In the genomic region with DNA sequence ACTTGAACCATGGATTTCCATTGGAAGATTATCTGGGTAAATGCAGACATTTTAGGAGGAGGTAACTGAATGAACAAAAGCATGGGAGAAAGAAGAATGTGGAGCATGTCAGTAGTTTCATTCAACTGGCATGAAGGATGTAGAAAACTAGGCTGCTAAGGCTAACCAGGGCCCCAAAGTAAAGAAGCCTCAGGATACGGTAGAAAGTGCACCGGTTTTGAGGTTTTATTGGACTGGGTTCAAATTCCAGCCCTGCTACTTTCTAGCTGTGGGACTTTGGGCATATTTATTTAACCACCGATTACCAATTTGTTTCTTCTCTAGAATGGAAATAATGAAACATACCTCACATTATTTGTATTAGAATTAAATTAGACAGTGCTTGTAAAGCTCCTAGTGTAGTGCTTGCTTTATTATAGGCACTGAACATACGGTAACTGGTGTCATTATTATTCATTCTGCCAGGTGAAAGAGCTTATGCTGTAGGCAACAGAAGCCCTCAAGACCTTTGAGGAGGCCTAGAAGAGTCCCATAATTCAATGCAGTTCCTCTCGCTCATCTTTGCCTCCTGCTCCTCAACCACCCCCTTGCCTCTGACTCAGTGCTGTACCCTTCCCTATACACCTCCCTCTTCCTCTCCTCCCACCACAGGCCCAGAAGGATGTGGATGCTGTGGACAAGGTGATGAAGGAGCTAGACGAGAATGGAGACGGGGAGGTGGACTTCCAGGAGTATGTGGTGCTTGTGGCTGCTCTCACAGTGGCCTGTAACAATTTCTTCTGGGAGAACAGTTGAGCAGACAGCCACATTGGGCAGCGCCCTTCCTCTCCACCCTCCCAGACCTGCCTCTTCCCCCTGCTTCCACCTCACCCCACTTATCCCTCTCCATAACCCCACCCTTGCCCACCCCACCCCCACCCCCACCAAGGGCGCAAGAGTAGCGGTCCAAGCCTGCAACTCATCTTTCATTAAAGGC, we compare ENCODE assay signal across 17 cellular contexts. TPM values are rescaled to one million over a fixed set of nuclear protein-coding genes. Genes with fewer than 3 reads are reported as not detected.
A peak's percentile ranks its signal among the peaks of the same experiment; 100 is the strongest.
DNase-seq lines count a peak whose midpoint lies in the region; ATAC-seq, FAIRE-seq and TF ChIP-seq lines count a peak whose summit lies in the region.
"Had no signal": no experiment of that assay in that cellular context is flagged by ENCODE, and none has a peak within 500 bp of the region (broad histone marks: within the 10 kb centered on the region; RNA-seq: fewer than 3 reads in every experiment).

No MANE protein-coding gene starts in this region.

- no peak overlapping the region for H2BK120ac ChIP-seq in mesenchymal stem cell (ENCODE audit: low read depth, low read length)

- peaks cover 4 to 12% of the 10 kb centered on the region in 2 donors for H3K36me3 Mint-ChIP-seq in CD14-positive monocyte
- peaks cover 44% of the 10 kb centered on the region for H3K36me3 Mint-ChIP-seq in Caco-2 (ENCODE audit: insufficient read depth, unreplicated experiment)

- peaks cover 8 to 11% (median 9%) of the 10 kb centered on the region in 3 donors for H3K27me3 Mint-ChIP-seq in CD14-positive monocyte (ENCODE audit: low read depth in 3 of 3)
- H3K27me3 Mint-ChIP-seq in Caco-2 (ENCODE audit: insufficient read depth, unreplicated experiment), result no peaks in the 10 kb centered on the region
- H3K27me3 Mint-ChIP-seq: activated naive CD8-positive, alpha-beta T cell treated with anti-CD3 and anti-CD28 coated beads, Interleukin-2, amount 10 ng/mL, durations not matched to agents 7 days and 5 days had no signal

- FAIRE-seq in K562 (lab: Jason Lieb, UNC), result no peak

- no peak overlapping the region for H2BK15ac ChIP-seq in mesenchymal stem cell (ENCODE audit: low read depth, poor library complexity, severe bottlenecking)

- H3K9ac ChIP-seq in K562 (ENCODE audit: insufficient read depth in 1 of 2, low read depth in 2 of 2, low read length in 2 of 2) (no peak overlapping the region), mesenchymal stem cell (ENCODE audit: low read length) (no peak overlapping the region)

- H2BK12ac ChIP-seq in mesenchymal stem cell (ENCODE audit: low read length in 2 of 2), result peak overlapping the region in 1 of 2 experiments; percentile 29

- peaks cover 27% of the 10 kb centered on the region for H3K79me2 ChIP-seq in K562 (ENCODE audit: control insufficient read depth, insufficient read depth, low read length)

- no peak overlapping the region for H2BK5ac ChIP-seq in mesenchymal stem cell (ENCODE audit: low read depth, low read length, poor library complexity, severe bottlenecking)

- H3K4ac ChIP-seq in mesenchymal stem cell (ENCODE audit: low read depth in 1 of 2, low read length in 2 of 2), result no peak overlapping the region

- no peak for TF ChIP-seq RAD21 in K562 (CRISPR knock-in tag; conservative IDR thresholded peaks at IDR 0.05 in 1 of 2, IDR thresholded peaks at IDR 0.05 in 1 of 2)

- in situ Hi-C loops in K562 (cut with MboI), result no loop called here

- H3K27ac ChIP-seq in K562 (ENCODE audit: extremely low read depth, low read depth, low read length) (no peak overlapping the region), muscle layer of duodenum (ENCODE audit: low read length) (peak overlapping the region; percentile 40), mesenchymal stem cell (ENCODE audit: low read length, poor library complexity, severe bottlenecking) (no peak overlapping the region)

- no peak overlapping the region for H3K14ac ChIP-seq in mesenchymal stem cell (ENCODE audit: low read length in 2 of 2)

- POLR2A ChIA-PET in Caco-2 (lab: Charles Lee), result interaction anchor here (0.6 to 1.8 kb wide), 5 partner anchors 15 to 96 kb away, joined by 3 to 7 read pairs (median 4); a partner anchor contains a TSS
- POLR2A ChIA-PET in K562 (lab: Yijun Ruan, JAX), result interaction anchor here (0.6 to 1.5 kb wide), 4 partner anchors 15 to 178 kb away, joined by 3 to 5 read pairs (median 4); a partner anchor contains a TSS

- H3K4me1 Mint-ChIP-seq in CD14-positive monocyte (peaks cover 53% of the 10 kb centered on the region), Caco-2 (ENCODE audit: low read depth, unreplicated experiment) (peaks cover 21% of the 10 kb centered on the region)

- no peak overlapping the region for H3K4me3 ChIP-seq in Caco-2 (ENCODE audit: low read depth, low read length)
- H3K4me3 ChIP-seq in K562, result no peak overlapping the region
- no peak overlapping the region for H3K4me3 ChIP-seq in muscle layer of duodenum (ENCODE audit: low read depth in 1 of 2, low read length in 2 of 2)
- H3K4me3 ChIP-seq in H7 (ENCODE audit: insufficient read depth, low read depth, low read length), result no peak overlapping the region
- no peak overlapping the region for H3K4me3 ChIP-seq in mesenchymal stem cell (ENCODE audit: insufficient read depth in 1 of 2, low read depth in 1 of 2, low read length in 2 of 2)
- H3K4me3 ChIP-seq: sigmoid colon had no signal

- H3K18ac ChIP-seq in mesenchymal stem cell (ENCODE audit: low read depth in 1 of 2, low read length in 2 of 2), result no peak overlapping the region

- no peaks in the 10 kb centered on the region for H3K9me1 ChIP-seq in K562 (ENCODE audit: control insufficient read depth, insufficient read depth, low read length)

- no peak overlapping the region for H3K4me2 ChIP-seq in K562 (ENCODE audit: insufficient read depth, low read length)
- no peak overlapping the region for H3K4me2 ChIP-seq in mesenchymal stem cell (ENCODE audit: low read length, poor library complexity, severe bottlenecking)

- no peaks in the 10 kb centered on the region for H4K20me1 ChIP-seq in K562 (replicated peaks; ENCODE audit: control insufficient read depth, insufficient read depth, low read length)

- no peak for TF ChIP-seq EP300 in K562 (IDR thresholded peaks at IDR 0.05; ENCODE audit: low read length)

- H2AFZ ChIP-seq in K562 (ENCODE audit: low read depth, low read length) (no peak overlapping the region), mesenchymal stem cell (ENCODE audit: low read depth, low read length) (no peak overlapping the region)

- no peaks in the 10 kb centered on the region for H3K27me3 ChIP-seq in Caco-2 (replicated peaks; ENCODE audit: control insufficient read depth, insufficient read depth, low read length)
- H3K27me3 ChIP-seq in K562 (ENCODE audit: control insufficient read depth in 2 of 2, insufficient read depth in 2 of 2, low read length in 2 of 2), result no peaks in the 10 kb centered on the region
- H3K27me3 ChIP-seq in muscle layer of duodenum (ENCODE audit: low read depth, low read length), result no peaks in the 10 kb centered on the region
- no peaks in the 10 kb centered on the region for H3K27me3 ChIP-seq in H7 (ENCODE audit: control insufficient read depth, insufficient read depth, low read length)
- H3K27me3 ChIP-seq in mesenchymal stem cell (ENCODE audit: control insufficient read depth in 1 of 2, insufficient read depth in 1 of 2, low read length in 2 of 2), result no peaks in the 10 kb centered on the region
- H3K27me3 ChIP-seq: sigmoid colon had no signal

- no peaks in the 10 kb centered on the region; the same call in 1 of the 2 replicates for H3K36me3 ChIP-seq in Caco-2 (ENCODE audit: control insufficient read depth, insufficient read depth, low read length)
- peaks cover 8% of the 10 kb centered on the region; the same call in 2 of the 3 replicates for H3K36me3 ChIP-seq in K562 (ENCODE audit: control insufficient read depth, insufficient read depth, low read length)
- peaks cover 1 to 4% of the 10 kb centered on the region in 2 donors for H3K36me3 ChIP-seq in muscle layer of duodenum (ENCODE audit: control insufficient read depth in 1 of 2, insufficient read depth in 2 of 2, low read length in 2 of 2)
- H3K36me3 ChIP-seq in H7 (replicated peaks; ENCODE audit: control insufficient read depth, insufficient read depth, low read length), result peaks cover 5% of the 10 kb centered on the region
- H3K36me3 ChIP-seq in mesenchymal stem cell (ENCODE audit: control insufficient read depth in 1 of 2, insufficient read depth in 2 of 2, low read depth in 1 of 2, low read length in 2 of 2), result peaks cover 7 to 14% of the 10 kb centered on the region in 2 experiments

- WGBS in K562 (ENCODE audit: insufficient coverage, low coverage, missing lambda C conversion rate), result 60% methylated on average over 9 of the region's 10 CpGs
- WGBS in mesenchymal stem cell, result 98% methylated on average over 4 of the region's 10 CpGs

- H3K27ac Mint-ChIP-seq in CD14-positive monocyte (peak overlapping the region in 5 of 7 donors; percentile 2 to 77 (median 65)), Caco-2 (ENCODE audit: unreplicated experiment) (peak overlapping the region; percentile 6)
- H3K27ac Mint-ChIP-seq: activated naive CD8-positive, alpha-beta T cell treated with anti-CD3 and anti-CD28 coated beads, Interleukin-2, amount 10 ng/mL, durations not matched to agents 7 days and 5 days had no signal

- TF ChIP-seq POLR2A in K562 (conservative IDR thresholded peaks at IDR 0.05), result no peak

- no peak for DNase-seq in CD14-positive monocyte (ENCODE audit: low spot score)
- DNase-seq in Caco-2, result peak in 1 of 2 experiments; percentile 63
- no peak for DNase-seq in K562 (ENCODE audit: extremely low read depth in 1 of 4, low spot score in 3 of 4)
- DNase-seq in H7, result no peak
- DNase-seq in mesenchymal stem cell, result no peak
- DNase-seq in mucosa of gallbladder (ENCODE audit: low spot score), result no peak
- DNase-seq: activated CD8-positive, alpha-beta memory T cell treated with anti-CD3 and anti-CD28 coated beads for 24 hours; activated naive CD8-positive, alpha-beta T cell treated with anti-CD3 and anti-CD28 coated beads, Interleukin-2, amount 10 ng/mL, durations not matched to agents 7 days and 5 days; effector CD4-positive, alpha-beta T cell; NCI-H1105 treated with DMSO at 0.1 percent for 48 hours; sigmoid colon; T-helper 1 cell had no signal

- TF ChIP-seq CTCF in CD14-positive monocyte (IDR thresholded peaks at IDR 0.05) (no peak), Caco-2 (IDR thresholded peaks at IDR 0.05; ENCODE audit: insufficient read depth in 1 of 2, low read depth in 1 of 2, low read length in 1 of 2, severe bottlenecking in 1 of 2, unreplicated experiment in 1 of 2) (no peak), K562 (IDR thresholded peaks at IDR 0.05 in 2 of 3, conservative IDR thresholded peaks at IDR 0.05 in 1 of 3; ENCODE audit: insufficient read depth in 2 of 3, low read depth in 1 of 3, low read length in 3 of 3) (no peak)

- no peak overlapping the region for H3K23ac ChIP-seq in mesenchymal stem cell (ENCODE audit: low read length in 2 of 2)

- H4K8ac ChIP-seq in mesenchymal stem cell (ENCODE audit: low read length), result no peak overlapping the region

- no peak overlapping the region for H2AK5ac ChIP-seq in mesenchymal stem cell (ENCODE audit: low read length, severe bottlenecking)

- H3K4me1 ChIP-seq in Caco-2, result peaks cover 36% of the 10 kb centered on the region
- peaks cover 33 to 47% of the 10 kb centered on the region in 2 experiments for H3K4me1 ChIP-seq in K562 (replicated peaks in 1 of 2; ENCODE audit: control insufficient read depth in 2 of 2, insufficient read depth in 2 of 2, low read length in 2 of 2)
- peaks cover 21% of the 10 kb centered on the region in 2 donors for H3K4me1 ChIP-seq in muscle layer of duodenum (ENCODE audit: control insufficient read depth in 1 of 2, insufficient read depth in 2 of 2, low read length in 2 of 2)
- H3K4me1 ChIP-seq in mesenchymal stem cell (ENCODE audit: control insufficient read depth, insufficient read depth, low read depth, low read length), result peaks cover 26% of the 10 kb centered on the region

- H3K9me3 Mint-ChIP-seq in CD14-positive monocyte (no peaks in the 10 kb centered on the region), Caco-2 (ENCODE audit: unreplicated experiment) (peaks cover 5% of the 10 kb centered on the region)
- H3K9me3 Mint-ChIP-seq: activated naive CD8-positive, alpha-beta T cell treated with anti-CD3 and anti-CD28 coated beads, Interleukin-2, amount 10 ng/mL, durations not matched to agents 7 days and 5 days had no signal

- CTCF ChIA-PET in Caco-2 (lab: Charles Lee), result interaction anchor here (0.6 to 0.8 kb wide), 3 partner anchors 55 to 152 kb away, joined by 3 to 5 read pairs (median 3); no protein-coding TSS in a partner anchor
- CTCF ChIA-PET in K562 (lab: Yijun Ruan, JAX; ENCODE audit: low intra/inter-chr PET ratio), result no interaction called here

- H3K79me1 ChIP-seq in mesenchymal stem cell (replicated peaks; ENCODE audit: low read length, poor library complexity, severe bottlenecking), result peaks cover 7% of the 10 kb centered on the region

- ATAC-seq in K562, result no peak
- no peak for ATAC-seq in GM18867 (IDR thresholded peaks at IDR 0.05; ENCODE audit: unreplicated experiment)

- BruUV-seq in Caco-2 (replicated peaks; lab: Mats Ljungman, UMichigan) (no TSS peak), K562 (replicated peaks; lab: Mats Ljungman, UMichigan) (no TSS peak)

- H3K9me3 ChIP-seq in Caco-2 (no peaks in the 10 kb centered on the region), K562 (replicated peaks; ENCODE audit: control insufficient read depth, insufficient read depth, low read depth, low read length) (no peaks in the 10 kb centered on the region), muscle layer of duodenum (ENCODE audit: control insufficient read depth in 1 of 2, low read length in 2 of 2) (no peaks in the 10 kb centered on the region), mesenchymal stem cell (ENCODE audit: control insufficient read depth, low read length) (no peaks in the 10 kb centered on the region)
- H3K9me3 ChIP-seq: sigmoid colon had no signal

- H3K4me3 Mint-ChIP-seq in CD14-positive monocyte (no peak overlapping the region), Caco-2 (ENCODE audit: unreplicated experiment) (peak overlapping the region; percentile 40)
- H3K4me3 Mint-ChIP-seq: activated naive CD8-positive, alpha-beta T cell treated with anti-CD3 and anti-CD28 coated beads, Interleukin-2, amount 10 ng/mL, durations not matched to agents 7 days and 5 days had no signal

- H4K91ac ChIP-seq in mesenchymal stem cell (ENCODE audit: low read length), result no peak overlapping the region

- intact Hi-C loops in CD14-positive monocyte (cut with micrococcal nuclease) (loop anchor here (5.0 kb wide), 4 partner anchors 34 to 106 kb away; a partner anchor contains a TSS), Caco-2 (cut with micrococcal nuclease; ENCODE audit: unreplicated experiment) (loop anchor here (5.0 kb wide), 1 partner anchor 111 kb away; no protein-coding TSS in a partner anchor), K562 (cut with micrococcal nuclease) (loop anchor here (5.0 kb wide), 1 partner anchor 99 kb away; no protein-coding TSS in a partner anchor)

RNA-seq across cellular contexts. Expression of a gene that starts 2.5 kb away (rescaled TPM):
- polyA plus RNA-seq in CD14-positive monocyte (10 to 100 TPM; 28.1 to 38.2 TPM), K562 (2011; rRNA removed) (82.7 and 91.8 TPM in 2 replicates), K562 (2014; fragmentation: Illumina TruSeq; extraction: Trizol) (68.2 and 68.3 TPM in 2 replicates), K562 (2014; fragmentation: Nextera tagmentation; extraction: Ambion mirVana) (10 to 100 TPM; 10.2 to 10.3 TPM), K562 (2014; rRNA removed) (87.8 and 94.0 TPM in 2 replicates)
- total RNA-seq in Caco-2 (2022) (85.1 and 90.6 TPM in 2 replicates), K562 (2014; rRNA removed) (60.8 and 75.6 TPM in 2 replicates), K562 (2014; rRNA removed; fragmentation: Illumina TruSeq; extraction: Trizol) (53.0 and 54.8 TPM in 2 replicates), K562 (2015; rRNA removed; fragmentation: Illumina TruSeq; extraction: Trizol) (57.2 and 60.4 TPM in 2 replicates), K562 (2021) (79.2 and 79.6 TPM in 2 replicates), mucosa of gallbladder (69.4 TPM)
- total RNA-seq in K562 (2011; cell fraction: chromatin; rRNA removed; ENCODE audit: low replicate concordance), result 128 and 182 TPM in 2 replicates
- total RNA-seq in K562 (2011; cell fraction: nucleolus; rRNA removed), result 86.2 and 96.9 TPM in 2 replicates
- total RNA-seq in K562 (2011; cell fraction: nucleoplasm; rRNA removed), result 171 and 245 TPM in 2 replicates
- polyA plus RNA-seq in K562 (2011; cell fraction: cytosol; rRNA removed), result 56.0 and 71.7 TPM in 2 replicates
- 78.6 and 81.6 TPM in 2 replicates for polyA plus RNA-seq in K562 (2011; cell fraction: nucleus; rRNA removed)
- polyA plus RNA-seq in K562 (2012), result 59.7 and 63.1 TPM in 2 replicates
- polyA minus RNA-seq in K562 (2011; rRNA and poly(A)+ RNA removed), result 67.2 and 81.2 TPM in 2 replicates
- polyA minus RNA-seq in K562 (2011; cell fraction: cytosol; rRNA and poly(A)+ RNA removed), result 25.4 and 25.8 TPM in 2 replicates
- 61.4 and 84.9 TPM in 2 replicates for polyA minus RNA-seq in K562 (2011; cell fraction: nucleus; rRNA and poly(A)+ RNA removed)
- 63.8 and 67.0 TPM in 2 replicates for total RNA-seq in H7 (2014; rRNA removed; shearing (Covaris generic))
- 33.6 TPM for polyA plus RNA-seq in mesenchymal stem cell (2013, experiment 1 of 2)
- polyA plus RNA-seq in mesenchymal stem cell (2013, experiment 2 of 2), result 34.1 TPM

RNA-seq across cellular contexts. Expression of a gene that starts 3.1 kb away (rescaled TPM):
- polyA plus RNA-seq in CD14-positive monocyte, result not detected
- 12.6 and 18.1 TPM in 2 replicates for total RNA-seq in Caco-2 (2022)
- total RNA-seq in K562 (2011; cell fraction: chromatin; rRNA removed; ENCODE audit: low replicate concordance), result 3.4 and 6.9 TPM in 2 replicates
- 4.8 and 6.3 TPM in 2 replicates for total RNA-seq in K562 (2011; cell fraction: nucleolus; rRNA removed)
- total RNA-seq in K562 (2011; cell fraction: nucleoplasm; rRNA removed), result 5.9 and 8.4 TPM in 2 replicates
- total RNA-seq in K562 (2014; rRNA removed), result 16.1 and 22.4 TPM in 2 replicates
- total RNA-seq in K562 (2014; rRNA removed; fragmentation: Illumina TruSeq; extraction: Trizol), result 4.6 and 5.7 TPM in 2 replicates
- 7.9 TPM in 2 replicates for total RNA-seq in K562 (2015; rRNA removed; fragmentation: Illumina TruSeq; extraction: Trizol)
- 12.7 and 14.1 TPM in 2 replicates for total RNA-seq in K562 (2021)
- polyA plus RNA-seq in K562 (2011; rRNA removed), result 27.3 and 30.1 TPM in 2 replicates
- polyA plus RNA-seq in K562 (2011; cell fraction: cytosol; rRNA removed), result 46.4 and 48.5 TPM in 2 replicates
- 10.6 and 11.0 TPM in 2 replicates for polyA plus RNA-seq in K562 (2011; cell fraction: nucleus; rRNA removed)
- polyA plus RNA-seq in K562 (2012), result 27.9 and 39.5 TPM in 2 replicates
- polyA plus RNA-seq in K562 (2014; fragmentation: Illumina TruSeq; extraction: Trizol), result 14.4 and 15.0 TPM in 2 replicates
- polyA plus RNA-seq in K562 (2014; fragmentation: Nextera tagmentation; extraction: Ambion mirVana), result under 1 TPM; 0.44 to 0.53 TPM
- 24.4 and 27.1 TPM in 2 replicates for polyA plus RNA-seq in K562 (2014; rRNA removed)
- polyA minus RNA-seq in K562 (2011; rRNA and poly(A)+ RNA removed), result 12.5 and 25.6 TPM in 2 replicates
- 11.0 and 12.5 TPM in 2 replicates for polyA minus RNA-seq in K562 (2011; cell fraction: cytosol; rRNA and poly(A)+ RNA removed)
- 2.2 and 4.4 TPM in 2 replicates for polyA minus RNA-seq in K562 (2011; cell fraction: nucleus; rRNA and poly(A)+ RNA removed)
- 0.63 and 0.80 TPM in 2 replicates for total RNA-seq in H7 (2014; rRNA removed; shearing (Covaris generic))
- 0.29 TPM for polyA plus RNA-seq in mesenchymal stem cell (2013, experiment 1 of 2)
- 0.25 TPM for polyA plus RNA-seq in mesenchymal stem cell (2013, experiment 2 of 2)
- 3.3 TPM for total RNA-seq in mucosa of gallbladder
- total RNA-seq: activated naive CD8-positive, alpha-beta T cell treated with anti-CD3 and anti-CD28 coated beads, Interleukin-2, amount 10 ng/mL, durations not matched to agents 7 days and 5 days; fibroblast of villous mesenchyme; NCI-H460 had no signal

RNA-seq across cellular contexts. Expression of a gene that starts 4.0 kb away (rescaled TPM):
- 1 to 10 TPM; 2.5 to 2.6 TPM for polyA plus RNA-seq in CD14-positive monocyte
- 198 and 238 TPM in 2 replicates for total RNA-seq in Caco-2 (2022)
- total RNA-seq in K562 (2011; cell fraction: chromatin; rRNA removed; ENCODE audit: low replicate concordance), result 24.7 and 50.2 TPM in 2 replicates
- 28.6 and 31.2 TPM in 2 replicates for total RNA-seq in K562 (2011; cell fraction: nucleolus; rRNA removed)
- 27.3 and 31.8 TPM in 2 replicates for total RNA-seq in K562 (2011; cell fraction: nucleoplasm; rRNA removed)
- 48.8 and 58.0 TPM in 2 replicates for total RNA-seq in K562 (2014; rRNA removed)
- total RNA-seq in K562 (2014; rRNA removed; fragmentation: Illumina TruSeq; extraction: Trizol), result 45.6 and 53.8 TPM in 2 replicates
- 46.5 and 49.2 TPM in 2 replicates for total RNA-seq in K562 (2015; rRNA removed; fragmentation: Illumina TruSeq; extraction: Trizol)
- 41.9 and 43.3 TPM in 2 replicates for total RNA-seq in K562 (2021)
- 82.1 and 112 TPM in 2 replicates for polyA plus RNA-seq in K562 (2011; rRNA removed)
- polyA plus RNA-seq in K562 (2011; cell fraction: cytosol; rRNA removed), result 76.6 and 95.8 TPM in 2 replicates
- 77.0 and 81.9 TPM in 2 replicates for polyA plus RNA-seq in K562 (2011; cell fraction: nucleus; rRNA removed)
- polyA plus RNA-seq in K562 (2012), result 90.6 and 94.3 TPM in 2 replicates
- polyA plus RNA-seq in K562 (2014; fragmentation: Illumina TruSeq; extraction: Trizol), result 46.5 and 51.4 TPM in 2 replicates
- 100 to 1,000 TPM; 128 to 129 TPM for polyA plus RNA-seq in K562 (2014; fragmentation: Nextera tagmentation; extraction: Ambion mirVana)
- 101 and 114 TPM in 2 replicates for polyA plus RNA-seq in K562 (2014; rRNA removed)
- polyA minus RNA-seq in K562 (2011; rRNA and poly(A)+ RNA removed), result 26.7 and 43.1 TPM in 2 replicates
- 9.8 and 13.9 TPM in 2 replicates for polyA minus RNA-seq in K562 (2011; cell fraction: cytosol; rRNA and poly(A)+ RNA removed)
- 8.0 and 9.2 TPM in 2 replicates for polyA minus RNA-seq in K562 (2011; cell fraction: nucleus; rRNA and poly(A)+ RNA removed)
- 80.8 and 93.2 TPM in 2 replicates for total RNA-seq in H7 (2014; rRNA removed; shearing (Covaris generic))
- 420 TPM for polyA plus RNA-seq in mesenchymal stem cell (2013, experiment 1 of 2)
- 417 TPM for polyA plus RNA-seq in mesenchymal stem cell (2013, experiment 2 of 2)
- total RNA-seq in mucosa of gallbladder, result 64.7 TPM

RNA-seq across cellular contexts. Expression of a gene that starts 15.2 kb away (rescaled TPM):
- polyA plus RNA-seq in CD14-positive monocyte, result not detected
- total RNA-seq in Caco-2 (2022), result 510 and 624 TPM in 2 replicates
- total RNA-seq in K562 (2011; cell fraction: chromatin; rRNA removed; ENCODE audit: low replicate concordance), result 0.51 TPM in 1 of 2 replicates, not detected in the other
- total RNA-seq in K562 (2011; cell fraction: nucleolus; rRNA removed), result 1.5 TPM in 1 of 2 replicates, not detected in the other
- not detected in 2 replicates for total RNA-seq in K562 (2011; cell fraction: nucleoplasm; rRNA removed)
- total RNA-seq in K562 (2014; rRNA removed), result 0.41 TPM in 1 of 2 replicates, not detected in the other
- total RNA-seq in K562 (2014; rRNA removed; fragmentation: Illumina TruSeq; extraction: Trizol), result 0.15 TPM in 1 of 2 replicates, not detected in the other
- not detected in 2 replicates for total RNA-seq in K562 (2015; rRNA removed; fragmentation: Illumina TruSeq; extraction: Trizol)
- total RNA-seq in K562 (2021), result 0.24 and 0.25 TPM in 2 replicates
- polyA plus RNA-seq in K562 (2011; rRNA removed), result 0.24 TPM in 1 of 2 replicates, not detected in the other
- polyA plus RNA-seq in K562 (2011; cell fraction: cytosol; rRNA removed), result 0.07 and 0.21 TPM in 2 replicates
- 0.27 and 0.64 TPM in 2 replicates for polyA plus RNA-seq in K562 (2011; cell fraction: nucleus; rRNA removed)
- 0.15 and 0.20 TPM in 2 replicates for polyA plus RNA-seq in K562 (2012)
- 0.52 TPM in 1 of 2 replicates, not detected in the other for polyA plus RNA-seq in K562 (2014; fragmentation: Illumina TruSeq; extraction: Trizol)
- polyA plus RNA-seq in K562 (2014; fragmentation: Nextera tagmentation; extraction: Ambion mirVana), result under 1 TPM in 1 of 2 experiments, not detected in 1; 0.10 TPM
- 0.59 and 0.64 TPM in 2 replicates for polyA plus RNA-seq in K562 (2014; rRNA removed)
- 0.21 TPM in 1 of 2 replicates, not detected in the other for polyA minus RNA-seq in K562 (2011; rRNA and poly(A)+ RNA removed)
- polyA minus RNA-seq in K562 (2011; cell fraction: cytosol; rRNA and poly(A)+ RNA removed), result not detected in 2 replicates
- not detected in 2 replicates for polyA minus RNA-seq in K562 (2011; cell fraction: nucleus; rRNA and poly(A)+ RNA removed)
- 1.8 and 2.0 TPM in 2 replicates for total RNA-seq in H7 (2014; rRNA removed; shearing (Covaris generic))
- 0.07 TPM for polyA plus RNA-seq in mesenchymal stem cell (2013, experiment 1 of 2)
- polyA plus RNA-seq in mesenchymal stem cell (2013, experiment 2 of 2), result not detected
- total RNA-seq in mucosa of gallbladder, result 56.9 TPM
- total RNA-seq: activated naive CD8-positive, alpha-beta T cell treated with anti-CD3 and anti-CD28 coated beads, Interleukin-2, amount 10 ng/mL, durations not matched to agents 7 days and 5 days; fibroblast of villous mesenchyme; myocyte; NCI-H460 had no signal

RNA-seq across cellular contexts. Expression of a gene that starts 18.4 kb away (rescaled TPM):
- polyA plus RNA-seq in CD14-positive monocyte (not detected), K562 (2011; rRNA removed) (2.1 and 6.1 TPM in 2 replicates), K562 (2014; fragmentation: Illumina TruSeq; extraction: Trizol) (4.8 and 6.1 TPM in 2 replicates), K562 (2014; fragmentation: Nextera tagmentation; extraction: Ambion mirVana) (1 to 10 TPM; 2.0 to 5.0 TPM), K562 (2014; rRNA removed) (6.9 and 9.0 TPM in 2 replicates)
- total RNA-seq in Caco-2 (2022) (220 and 243 TPM in 2 replicates), K562 (2014; rRNA removed) (1.6 and 2.8 TPM in 2 replicates), K562 (2014; rRNA removed; fragmentation: Illumina TruSeq; extraction: Trizol) (1.4 and 2.4 TPM in 2 replicates), K562 (2015; rRNA removed; fragmentation: Illumina TruSeq; extraction: Trizol) (1.8 and 2.2 TPM in 2 replicates), K562 (2021) (3.2 and 4.3 TPM in 2 replicates), mucosa of gallbladder (86.7 TPM)
- total RNA-seq in K562 (2011; cell fraction: chromatin; rRNA removed; ENCODE audit: low replicate concordance), result 0.65 and 1.3 TPM in 2 replicates
- 0.92 and 1.3 TPM in 2 replicates for total RNA-seq in K562 (2011; cell fraction: nucleolus; rRNA removed)
- 0.59 and 0.69 TPM in 2 replicates for total RNA-seq in K562 (2011; cell fraction: nucleoplasm; rRNA removed)
- polyA plus RNA-seq in K562 (2011; cell fraction: cytosol; rRNA removed), result 2.9 and 14.8 TPM in 2 replicates
- polyA plus RNA-seq in K562 (2011; cell fraction: nucleus; rRNA removed), result 0.81 and 4.1 TPM in 2 replicates
- polyA plus RNA-seq in K562 (2012), result 4.6 and 5.8 TPM in 2 replicates
- 0.63 and 1.3 TPM in 2 replicates for polyA minus RNA-seq in K562 (2011; rRNA and poly(A)+ RNA removed)
- 5.4 and 6.1 TPM in 2 replicates for polyA minus RNA-seq in K562 (2011; cell fraction: cytosol; rRNA and poly(A)+ RNA removed)
- polyA minus RNA-seq in K562 (2011; cell fraction: nucleus; rRNA and poly(A)+ RNA removed), result 0.33 and 1.9 TPM in 2 replicates
- total RNA-seq in H7 (2014; rRNA removed; shearing (Covaris generic)), result 34.5 and 89.0 TPM in 2 replicates
- 123 TPM for polyA plus RNA-seq in mesenchymal stem cell (2013, experiment 1 of 2)
- 128 TPM for polyA plus RNA-seq in mesenchymal stem cell (2013, experiment 2 of 2)
- total RNA-seq: activated naive CD8-positive, alpha-beta T cell treated with anti-CD3 and anti-CD28 coated beads, Interleukin-2, amount 10 ng/mL, durations not matched to agents 7 days and 5 days had no signal
